Comparison of ENCODE assay signal across 8 cellular contexts in the genomic region with DNA sequence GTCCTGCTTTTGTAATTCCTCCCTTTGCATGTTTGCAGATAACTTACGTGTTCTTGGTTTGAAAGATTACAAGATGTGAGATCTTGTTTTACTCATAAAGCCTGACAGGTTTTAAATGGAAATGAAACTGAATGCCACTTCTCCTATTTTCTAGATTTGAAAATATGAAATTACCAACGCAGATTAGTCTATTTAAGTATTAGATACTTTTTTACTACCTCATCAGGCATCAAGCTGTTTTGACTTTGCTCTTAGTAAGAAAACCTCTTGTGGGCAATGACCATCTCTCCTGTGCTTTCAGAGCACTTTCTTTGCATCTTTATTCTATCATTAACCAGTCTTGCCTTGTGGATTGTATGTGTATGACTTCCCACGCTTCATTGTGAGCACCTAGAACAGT. TPM values are rescaled to one million over a fixed set of nuclear protein-coding genes. Genes with fewer than 3 reads are reported as not detected.
DNase-seq lines count a peak whose midpoint lies in the region; ATAC-seq and TF ChIP-seq lines count a peak whose summit lies in the region.

No MANE protein-coding gene starts in this region.

- TF ChIP-seq EP300 in sigmoid colon (IDR thresholded peaks at IDR 0.05), result no peak

- H3K27ac Mint-ChIP-seq in activated T-helper 2 cell treated with anti-CD3 and anti-CD28 coated beads, Interferon-gamma antibody, Interleukin-2, Interleukin-4, amounts not matched to agents 10 μg/mL and 5 μg/mL and 100 μg/mL, durations not matched to agents 14 hours and 24 hours and 36 hours, result peak overlapping the region; percentile 80

- H3K4me1 ChIP-seq in sigmoid colon, result peaks cover 0 to 65% (median 38%) of the 10 kb centered on the region in 4 donors

- no peak overlapping the region for H3K4me3 ChIP-seq in sigmoid colon

- peaks cover 11% of the 10 kb centered on the region for H3K36me3 Mint-ChIP-seq in activated T-helper 2 cell treated with anti-CD3 and anti-CD28 coated beads, Interferon-gamma antibody, Interleukin-2, Interleukin-4, amounts not matched to agents 10 μg/mL and 5 μg/mL and 100 μg/mL, durations not matched to agents 14 hours and 24 hours and 36 hours (ENCODE audit: low read depth)

- H3K27me3 ChIP-seq in sigmoid colon, result no peaks in the 10 kb centered on the region

- intact Hi-C loops in activated T-helper 2 cell treated with anti-CD3 and anti-CD28 coated beads, Interferon-gamma antibody, Interleukin-2, Interleukin-4, amounts not matched to agents 10 μg/mL and 5 μg/mL and 100 μg/mL, durations not matched to agents 14 hours and 24 hours and 36 hours (cut with micrococcal nuclease), result loop anchor here (1.0 to 5.0 kb wide), 2 partner anchors 11 to 338 kb away; no protein-coding TSS in a partner anchor
- intact Hi-C loops in sigmoid colon (cut with DNase I), result loop anchor here (5.0 to 10.0 kb wide), 3 partner anchors 260 to 380 kb away; a partner anchor contains a TSS

- TF ChIP-seq POLR2A in sigmoid colon (IDR thresholded peaks at IDR 0.05), result no peak

- peaks cover 50% of the 10 kb centered on the region for H3K4me1 Mint-ChIP-seq in activated T-helper 2 cell treated with anti-CD3 and anti-CD28 coated beads, Interferon-gamma antibody, Interleukin-2, Interleukin-4, amounts not matched to agents 10 μg/mL and 5 μg/mL and 100 μg/mL, durations not matched to agents 14 hours and 24 hours and 36 hours (ENCODE audit: low read depth)

- WGBS in sigmoid colon, 2 donors, result 70 to 88% methylated on average over 3 of the region's 3 CpGs

- no peaks in the 10 kb centered on the region for H3K36me3 ChIP-seq in sigmoid colon

- DNase-seq in GM10266 (ENCODE audit: extremely low spot score) (peak; percentile 19), mucosa of gallbladder (ENCODE audit: low spot score) (no peak), NCI-H2227 (lab: John Stamatoyannopoulos, UW; ENCODE audit: unreplicated experiment) (no peak), sigmoid colon (no peak)
- no peak for DNase-seq in activated T-helper 2 cell treated with anti-CD3 and anti-CD28 coated beads, Interferon-gamma antibody, Interleukin-2, Interleukin-4, amounts not matched to agents 10 μg/mL and 5 μg/mL and 100 μg/mL, durations not matched to agents 14 hours and 24 hours and 36 hours (ENCODE audit: low spot score)
- no peak for DNase-seq in stimulated activated naive CD4-positive, alpha-beta T cell (lab: John Stamatoyannopoulos, UW)

- TF ChIP-seq CTCF in GM10266 (IDR thresholded peaks at IDR 0.05; ENCODE audit: control insufficient read depth, insufficient read depth, low read depth, missing control alignments), result no peak
- TF ChIP-seq CTCF in sigmoid colon (IDR thresholded peaks at IDR 0.05), result no peak

- no peaks in the 10 kb centered on the region for H3K27me3 Mint-ChIP-seq in activated T-helper 2 cell treated with anti-CD3 and anti-CD28 coated beads, Interferon-gamma antibody, Interleukin-2, Interleukin-4, amounts not matched to agents 10 μg/mL and 5 μg/mL and 100 μg/mL, durations not matched to agents 14 hours and 24 hours and 36 hours (ENCODE audit: low read depth)

- H3K9me3 Mint-ChIP-seq in activated T-helper 2 cell treated with anti-CD3 and anti-CD28 coated beads, Interferon-gamma antibody, Interleukin-2, Interleukin-4, amounts not matched to agents 10 μg/mL and 5 μg/mL and 100 μg/mL, durations not matched to agents 14 hours and 24 hours and 36 hours, result no peaks in the 10 kb centered on the region

- ATAC-seq in GM21360 (IDR thresholded peaks at IDR 0.05; ENCODE audit: unreplicated experiment), result peak; percentile 9
- ATAC-seq in HG03432 (IDR thresholded peaks at IDR 0.05; ENCODE audit: unreplicated experiment), result peak; percentile 19

- H3K27ac ChIP-seq in sigmoid colon, result no peak overlapping the region

- no peaks in the 10 kb centered on the region for H3K9me3 ChIP-seq in sigmoid colon

- peak overlapping the region; percentile 62 for H3K4me3 Mint-ChIP-seq in activated T-helper 2 cell treated with anti-CD3 and anti-CD28 coated beads, Interferon-gamma antibody, Interleukin-2, Interleukin-4, amounts not matched to agents 10 μg/mL and 5 μg/mL and 100 μg/mL, durations not matched to agents 14 hours and 24 hours and 36 hours (ENCODE audit: low read depth)

RNA-seq across cellular contexts. Expression of a gene that starts 3.5 kb away (rescaled TPM):
- total RNA-seq in activated T-helper 2 cell treated with anti-CD3 and anti-CD28 coated beads, Interferon-gamma antibody, Interleukin-2, Interleukin-4, amounts not matched to agents 10 μg/mL and 5 μg/mL and 100 μg/mL, durations not matched to agents 14 hours and 24 hours and 36 hours, result 26.7 and 29.3 TPM in 2 replicates
- total RNA-seq in mucosa of gallbladder (51.4 TPM), sigmoid colon (100 to 1,000 TPM in 1 of 4 donors, 10 to 100 TPM in 3; 50.8 to 106 (median 66.9) TPM)
- 10 to 100 TPM in 2 of 3 donors, 1 to 10 TPM in 1; 6.7 to 12.6 (median 10.0) TPM for polyA plus RNA-seq in sigmoid colon
